Comparison of ENCODE assay signal across 8 cellular contexts in the genomic region with DNA sequence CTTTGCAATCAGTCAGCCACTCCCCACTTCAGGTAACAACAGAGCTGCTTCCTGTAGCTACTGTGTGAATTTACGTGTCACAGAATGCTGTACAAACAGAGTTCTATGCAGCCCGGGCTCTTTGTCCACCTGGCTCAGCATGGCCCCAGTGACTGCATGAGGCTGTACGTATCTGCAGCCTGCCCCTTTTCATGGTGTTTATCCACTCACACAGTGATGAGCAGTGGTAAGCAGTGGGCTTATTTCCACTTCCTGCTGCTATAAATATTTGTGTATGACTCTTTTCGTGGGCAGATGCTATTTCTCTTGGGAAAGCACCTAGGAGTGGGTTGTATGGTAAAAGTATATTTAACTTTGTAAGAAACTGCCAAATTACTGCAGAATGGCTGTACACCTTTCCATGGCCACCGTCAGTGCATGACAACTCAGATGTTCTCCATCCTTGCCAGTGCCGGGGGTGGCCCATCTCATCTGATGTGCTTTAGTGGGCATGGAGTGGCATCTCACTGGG. TPM values are rescaled to one million over a fixed set of nuclear protein-coding genes. Genes with fewer than 3 reads are reported as not detected.
DNase-seq lines count a peak whose midpoint lies in the region; TF ChIP-seq lines count a peak whose summit lies in the region.

No MANE protein-coding gene starts in this region.

- peaks cover 8% of the 10 kb centered on the region for H3K4me1 Mint-ChIP-seq in osteocyte (ENCODE audit: unreplicated experiment)

- H3K4me3 Mint-ChIP-seq in osteocyte (ENCODE audit: unreplicated experiment): no peak overlapping the region

- H3K27me3 Mint-ChIP-seq in osteocyte (ENCODE audit: unreplicated experiment): no peaks in the 10 kb centered on the region

- TF ChIP-seq CTCF in GM13977 (IDR thresholded peaks at IDR 0.05; ENCODE audit: extremely low read depth, insufficient read depth, missing control alignments): no peak
- no peak for TF ChIP-seq CTCF in osteocyte (IDR thresholded peaks at IDR 0.05)

- in situ Hi-C loops in GM13977 (cut with MboI; ENCODE audit: low pct_unique_long_range_greater_than_20kb, low sequenced_read_pairs, unreplicated experiment): no loop called here

- H3K9me3 Mint-ChIP-seq in osteocyte (ENCODE audit: unreplicated experiment): peaks cover 4% of the 10 kb centered on the region

- H3K27ac Mint-ChIP-seq in osteocyte (ENCODE audit: unreplicated experiment): no peak overlapping the region

- no peaks in the 10 kb centered on the region for H3K36me3 Mint-ChIP-seq in osteocyte (ENCODE audit: unreplicated experiment)

- DNase-seq in GM13977 (ENCODE audit: low spot score) (peak; percentile 78), HuH-7.5 (ENCODE audit: low spot score) (peak; percentile 50), osteocyte (ENCODE audit: extremely low spot score, unreplicated experiment) (peak; percentile 60), NCI-H1930 (lab: John Stamatoyannopoulos, UW) (no peak), NCI-H1105 treated with DMSO at 0.1 percent for 48 hours (lab: John Stamatoyannopoulos, UW) (no peak), COR-L47 (lab: John Stamatoyannopoulos, UW) (no peak), OCI-M1 (lab: John Stamatoyannopoulos, UW) (no peak)
- DNase-seq in activated naive CD4-positive, alpha-beta T cell treated with Interleukin-2 at 50 U/mL for 16 hours: peak; percentile 66

RNA-seq across cellular contexts. Expression of gene MYEOV, which starts 43.3 kb away (rescaled TPM):
- 1.6 and 1.8 TPM in 2 replicates for total RNA-seq in osteocyte

Comparison
In these comparisons a context has a peak if more than half of its experiments do, and no peak if none do; other contexts are left out.
1. DNase-seq: peak in GM13977 (single experiment), HuH-7.5 (single experiment), activated naive CD4-positive, alpha-beta T cell treated with Interleukin-2 at 50 U/mL for 16 hours (single experiment) and osteocyte (single experiment); none in NCI-H1930 (0 of 2), NCI-H1105 treated with DMSO at 0.1 percent for 48 hours (single experiment), COR-L47 (single experiment) and OCI-M1 (single experiment).